ENCODE assay signal across 17 cellular contexts in the genomic region with DNA sequence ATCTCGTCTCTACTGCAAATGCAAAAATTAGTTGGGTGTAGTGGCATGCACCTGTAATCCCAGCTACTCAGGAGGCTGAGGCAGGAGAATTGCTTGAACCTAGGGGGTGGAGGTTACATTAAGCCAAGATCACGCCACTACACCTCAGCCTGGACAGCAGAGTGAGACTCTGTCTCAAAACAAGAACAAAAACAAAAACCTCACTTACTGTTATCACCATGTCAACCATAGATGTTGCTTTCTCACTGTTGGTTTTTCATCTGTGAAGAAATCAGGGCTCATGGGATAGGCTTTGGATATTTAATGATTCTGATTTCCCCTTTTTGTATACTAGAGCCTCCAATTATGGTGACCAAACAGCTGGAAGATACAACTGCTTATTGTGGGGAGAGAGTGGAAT. TPM values are rescaled to one million over a fixed set of nuclear protein-coding genes. Genes with fewer than 3 reads are reported as not detected.
"Had no signal": no experiment of that assay in that cellular context is flagged by ENCODE, and none has a peak within 500 bp of the region (broad histone marks: within the 10 kb centered on the region; RNA-seq: fewer than 3 reads in every experiment).

No MANE protein-coding gene starts in this region.

- H3K27ac ChIP-seq: dorsolateral prefrontal cortex, heart left ventricle, right atrium auricular region had no signal

- H3K36me3 ChIP-seq: heart left ventricle, right atrium auricular region had no signal

- H3K4me3 Mint-ChIP-seq: naive thymus-derived CD8-positive, alpha-beta T cell had no signal

- ATAC-seq: heart left ventricle; mucosa of descending colon; naive thymus-derived CD8-positive, alpha-beta T cell had no signal

- H3K9me3 ChIP-seq: heart left ventricle, mucosa of descending colon, right atrium auricular region had no signal

- H3K4me1 ChIP-seq: right atrium auricular region had no signal

- H3K4me3 ChIP-seq: dorsolateral prefrontal cortex, heart left ventricle, mucosa of descending colon, right atrium auricular region had no signal

- DNase-seq: cortex of kidney; dorsolateral prefrontal cortex; effector CD8-positive, alpha-beta T cell; foreskin melanocyte; heart left ventricle; hippocampal formation; kidney glomerular epithelial cell; mammary epithelial cell; mucosa of descending colon; naive thymus-derived CD8-positive, alpha-beta T cell; posterior cingulate gyrus; small intestine; stimulated activated CD4-positive, alpha-beta T cell treated with anti-CD3 and anti-CD28 coated beads, Interleukin-12 subunit alpha, Interleukin-12 subunit beta, amount 100 ng/mL, for 4 hours; trophoblast cell had no signal

- H3K9me3 Mint-ChIP-seq: naive thymus-derived CD8-positive, alpha-beta T cell had no signal

- H3K36me3 Mint-ChIP-seq: naive thymus-derived CD8-positive, alpha-beta T cell had no signal

- H3K27me3 ChIP-seq: right atrium auricular region had no signal

RNA-seq across cellular contexts. Expression of a gene that starts 52.9 kb away (rescaled TPM):
- total RNA-seq: glomerular endothelial cell; mammary epithelial cell; naive thymus-derived CD8-positive, alpha-beta T cell; osteocyte had no signal
